9 cellular contexts compared by ENCODE assay signal in genomic region chr3:58025824-58026579, GRCh38. TPM values are rescaled to one million over a fixed set of nuclear protein-coding genes. Genes with fewer than 3 reads are reported as not detected.
DNase-seq lines count a peak whose midpoint lies in the region; ATAC-seq and TF ChIP-seq lines count a peak whose summit lies in the region.
"Had no signal": no experiment of that assay in that cellular context is flagged by ENCODE, and none has a peak within 500 bp of the region (broad histone marks: within the 10 kb centered on the region; RNA-seq: fewer than 3 reads in every experiment).

No MANE protein-coding gene starts in this region.

- peaks cover 0 to 4% (median 0%) of the 10 kb centered on the region in 3 donors for H3K27me3 Mint-ChIP-seq in immature natural killer cell (ENCODE audit: low read depth in 3 of 3)

- TF ChIP-seq CTCF in HEK293 (tag by site-specific recombination; IDR thresholded peaks at IDR 0.05) (no peak), retinal pigment epithelial cell (conservative IDR thresholded peaks at IDR 0.05; ENCODE audit: low read depth, low read length) (no peak)

- POLR2A ChIA-PET in HEK293 (lab: Yijun Ruan, JAX): interaction anchor here (0.5 to 0.9 kb wide), 2 partner anchors 13 to 22 kb away, joined by 5 to 6 read pairs; no protein-coding TSS in a partner anchor

- peaks cover 13% of the 10 kb centered on the region for H3K4me1 ChIP-seq in HEK293 (ENCODE audit: control insufficient read depth, insufficient read depth, low read length)

- H3K36me3 Mint-ChIP-seq in immature natural killer cell: no peaks in the 10 kb centered on the region

- peak; percentile 91 for DNase-seq in NCI-H69 (lab: John Stamatoyannopoulos, UW)
- DNase-seq in epithelial cell of prostate (ENCODE audit: low read depth, low spot score): no peak
- peak; percentile 91 for DNase-seq in retinal pigment epithelial cell (ENCODE audit: low read depth)
- DNase-seq in GDM1 (lab: John Stamatoyannopoulos, UW): no peak
- no peak for DNase-seq in islet precursor cell
- DNase-seq in immature natural killer cell: no peak
- DNase-seq: midbrain had no signal

- no peaks in the 10 kb centered on the region for H3K36me3 ChIP-seq in HEK293 (ENCODE audit: control insufficient read depth in 2 of 2, insufficient read depth in 1 of 2, low read length in 2 of 2)

- H3K27ac ChIP-seq in HEK293 (ENCODE audit: extremely low read depth, low read depth, low read length): peak overlapping the region; percentile 50; the same call in 1 of the 2 replicates
- H3K27ac ChIP-seq in epithelial cell of prostate: peak overlapping the region; percentile 44

- H3K9me3 ChIP-seq in HEK293 (ENCODE audit: control insufficient read depth, insufficient read depth, low read depth, low read length): no peaks in the 10 kb centered on the region

- H3K9me3 Mint-ChIP-seq in immature natural killer cell: no peaks in the 10 kb centered on the region

- no peak overlapping the region for H3K27ac Mint-ChIP-seq in immature natural killer cell

- H3K4me3 ChIP-seq in HEK293 (ENCODE audit: low read depth, low read length) (no peak overlapping the region), retinal pigment epithelial cell (ENCODE audit: low read length) (no peak overlapping the region)

- no peak overlapping the region for H3K4me3 Mint-ChIP-seq in immature natural killer cell

- CTCF ChIA-PET in HEK293 (lab: Yijun Ruan, JAX): no interaction called here

- H3K4me1 Mint-ChIP-seq in immature natural killer cell: peaks cover 9 to 28% of the 10 kb centered on the region in 2 donors

- ATAC-seq in HG03039 (IDR thresholded peaks at IDR 0.05; ENCODE audit: unreplicated experiment): no peak

TF ChIP-seq in HEK293, 187 proteins besides CTCF, POLR2A, EP300 and RAD21 (continues in another document):
- TF ChIP-seq ZNF133 (tag by site-specific recombination; IDR thresholded peaks at IDR 0.05): no peak
- TF ChIP-seq ZNF19 (tag by site-specific recombination; IDR thresholded peaks at IDR 0.05; ENCODE audit: low read depth): no peak
- no peak for TF ChIP-seq KLF8 (tag by site-specific recombination; IDR thresholded peaks at IDR 0.05)
- no peak for TF ChIP-seq ZBTB26 (tag by site-specific recombination; optimal IDR thresholded peaks at IDR 0.05)
- TF ChIP-seq ZFHX2 (tag by site-specific recombination; conservative IDR thresholded peaks at IDR 0.05): no peak
- no peak for TF ChIP-seq ZNF121 (tag by site-specific recombination; IDR thresholded peaks at IDR 0.05)
- TF ChIP-seq OSR2 (tag by site-specific recombination; IDR thresholded peaks at IDR 0.05): peak; percentile 92
- no peak for TF ChIP-seq ZNF792 (tag by site-specific recombination; IDR thresholded peaks at IDR 0.05)
- no peak for TF ChIP-seq ZNF302 (tag by site-specific recombination; IDR thresholded peaks at IDR 0.05; ENCODE audit: low read depth)
- TF ChIP-seq ZNF692 (tag by site-specific recombination; IDR thresholded peaks at IDR 0.05): 0 out of 2 replicates have a peak, but pooled peaks have one; percentile 27
- TF ChIP-seq ZNF610 (tag by site-specific recombination; IDR thresholded peaks at IDR 0.05; ENCODE audit: borderline replicate concordance): no peak
- TF ChIP-seq ZNF112 (tag by site-specific recombination; IDR thresholded peaks at IDR 0.05): no peak
- no peak for TF ChIP-seq PRDM6 (tag by site-specific recombination; IDR thresholded peaks at IDR 0.05)
- no peak for TF ChIP-seq BCL11B (tag by site-specific recombination; IDR thresholded peaks at IDR 0.05; ENCODE audit: low read depth)
- TF ChIP-seq ZNF843 (tag by site-specific recombination; IDR thresholded peaks at IDR 0.05): no peak
- TF ChIP-seq ZNF658 (tag by site-specific recombination; IDR thresholded peaks at IDR 0.05): no peak
- TF ChIP-seq ZNF2 (tag by site-specific recombination; IDR thresholded peaks at IDR 0.05): no peak
- no peak for TF ChIP-seq KLF10 (tag by site-specific recombination; IDR thresholded peaks at IDR 0.05)
- TF ChIP-seq ZBTB44 (tag by site-specific recombination; IDR thresholded peaks at IDR 0.05): peak; percentile 60; the same call in 1 of the 2 replicates
- no peak for TF ChIP-seq HOXC10 (CRISPR knock-in tag; IDR thresholded peaks at IDR 0.05)
- TF ChIP-seq ZNF600 (tag by site-specific recombination; IDR thresholded peaks at IDR 0.05): peak; percentile 83

RNA-seq across cellular contexts. Expression of gene FLNB, which starts 17.8 kb away (rescaled TPM):
- 10 to 100 TPM in 1 of 3 donors, 1 to 10 TPM in 1, under 1 TPM in 1; 0.94 to 14.9 (median 7.5) TPM for polyA plus RNA-seq in immature natural killer cell

Comparison
In these comparisons a context has a peak if more than half of its experiments do, and no peak if none do; other contexts are left out.
1. DNase-seq: peak in NCI-H69 (single experiment) and retinal pigment epithelial cell (single experiment); none in epithelial cell of prostate (single experiment), GDM1 (single experiment), islet precursor cell (single experiment) and immature natural killer cell (0 of 3).